Comparison of ENCODE assay signal across 22 cellular contexts in genomic region chr4:145069361-145069760, GRCh38. TPM values are rescaled to one million over a fixed set of nuclear protein-coding genes. Genes with fewer than 3 reads are reported as not detected.
DNase-seq lines count a peak whose midpoint lies in the region; ATAC-seq and TF ChIP-seq lines count a peak whose summit lies in the region.
"Had no signal": no experiment of that assay in that cellular context is flagged by ENCODE, and none has a peak within 500 bp of the region (broad histone marks: within the 10 kb centered on the region; RNA-seq: fewer than 3 reads in every experiment).

No MANE protein-coding gene starts in this region.

- POLR2A ChIA-PET in PC-3 (lab: Charles Lee; ENCODE audit: unreplicated experiment) = no interaction called here

- no peak for TF ChIP-seq POLR2A in gastroesophageal sphincter (IDR thresholded peaks at IDR 0.05)

- H3K4me1 ChIP-seq in PC-3 (ENCODE audit: insufficient read depth, low read length) = peaks cover 6% of the 10 kb centered on the region
- peaks cover 1% of the 10 kb centered on the region for H3K4me1 ChIP-seq in mesendoderm (ENCODE audit: control insufficient read depth, low read depth, low read length)
- H3K4me1 ChIP-seq in gastroesophageal sphincter = peaks cover 0 to 19% (median 0%) of the 10 kb centered on the region in 3 donors
- H3K4me1 ChIP-seq: gastrocnemius medialis had no signal

- H3F3A ChIP-seq in PC-3 (ENCODE audit: low read length, unreplicated experiment) = no peaks in the 10 kb centered on the region

- H3K56ac ChIP-seq in mesendoderm (ENCODE audit: low read length) = no peak overlapping the region

- CTCF ChIA-PET in PC-3 (lab: Charles Lee) (no interaction called here), Calu3 (lab: Charles Lee) (interaction anchor here (0.9 kb wide), 1 partner anchor 11 kb away, joined by 3 read pairs; no protein-coding TSS in a partner anchor)

- no peak overlapping the region for H4K8ac ChIP-seq in mesendoderm (ENCODE audit: low read depth, low read length)

- H3K27me3 Mint-ChIP-seq in Calu3 (ENCODE audit: unreplicated experiment) = no peaks in the 10 kb centered on the region
- H3K27me3 Mint-ChIP-seq: activated CD8-positive, alpha-beta T cell treated with anti-CD3 and anti-CD28 coated beads for 36 hours; activated naive CD8-positive, alpha-beta T cell had no signal

- H3K9me3 ChIP-seq in PC-3 (ENCODE audit: low read length) (no peaks in the 10 kb centered on the region), gastroesophageal sphincter (no peaks in the 10 kb centered on the region)
- H3K9me3 ChIP-seq: gastrocnemius medialis, ovary, suprapubic skin had no signal

- no peak overlapping the region for H3K9ac ChIP-seq in PC-3 (ENCODE audit: low read length)
- H3K9ac ChIP-seq in mesendoderm (ENCODE audit: low read length) = no peak overlapping the region

- intact Hi-C loops in PC-3 (cut with micrococcal nuclease) = loop anchor here (10.0 kb wide), 1 partner anchor 315 kb away; no protein-coding TSS in a partner anchor
- intact Hi-C loops in Calu3 (cut with micrococcal nuclease; ENCODE audit: unreplicated experiment) = loop anchor here (10.0 kb wide), 2 partner anchors 285 to 505 kb away; no protein-coding TSS in a partner anchor

- no peak overlapping the region for H2BK120ac ChIP-seq in mesendoderm (ENCODE audit: low read depth, low read length)

- H3K23ac ChIP-seq in mesendoderm (ENCODE audit: low read length) = no peak overlapping the region

- H3K27ac ChIP-seq in PC-3 (ENCODE audit: low read length) = no peak overlapping the region
- H3K27ac ChIP-seq in mesendoderm (ENCODE audit: low read depth, low read length) = no peak overlapping the region
- H3K27ac ChIP-seq in gastroesophageal sphincter = no peak overlapping the region
- H3K27ac ChIP-seq: gastrocnemius medialis, ovary, suprapubic skin had no signal

- H3K4ac ChIP-seq in mesendoderm (ENCODE audit: low read depth, low read length) = no peak overlapping the region

- no peaks in the 10 kb centered on the region for H3K9me2 ChIP-seq in PC-3 (replicated peaks; ENCODE audit: low read length)

- no peaks in the 10 kb centered on the region for H3K4me1 Mint-ChIP-seq in Calu3 (ENCODE audit: low read depth, unreplicated experiment)

- peak; percentile 49 for ATAC-seq in PC-3
- ATAC-seq in gastroesophageal sphincter = no peak
- ATAC-seq in HG02759 (IDR thresholded peaks at IDR 0.05; ENCODE audit: unreplicated experiment) = no peak
- ATAC-seq: activated CD8-positive, alpha-beta T cell treated with anti-CD3 and anti-CD28 coated beads for 36 hours; activated T-cell treated with anti-CD3 and anti-CD28 coated beads, Interleukin-2, amount 50 U/mL, for 72 hours; gastrocnemius medialis; GM12878 had no signal

- H3K18ac ChIP-seq in mesendoderm (ENCODE audit: low read length) = no peak overlapping the region

- no peak overlapping the region for H3K4me3 ChIP-seq in PC-3 (ENCODE audit: low read length)
- no peak overlapping the region for H3K4me3 ChIP-seq in epithelial cell of esophagus (ENCODE audit: low read length)
- no peak overlapping the region for H3K4me3 ChIP-seq in mesendoderm (ENCODE audit: low read length)
- no peak overlapping the region for H3K4me3 ChIP-seq in gastroesophageal sphincter
- H3K4me3 ChIP-seq: gastrocnemius medialis, GM12878, ovary, suprapubic skin had no signal

- H3K36me3 ChIP-seq in PC-3 (ENCODE audit: low read depth, low read length) (peaks cover 4% of the 10 kb centered on the region; the same call in 1 of the 2 replicates), mesendoderm (ENCODE audit: control insufficient read depth, insufficient read depth, low read length) (no peaks in the 10 kb centered on the region), gastroesophageal sphincter (no peaks in the 10 kb centered on the region)
- H3K36me3 ChIP-seq: gastrocnemius medialis, ovary, suprapubic skin had no signal

- H3K27me3 ChIP-seq in PC-3 (ENCODE audit: low read length) (no peaks in the 10 kb centered on the region), mesendoderm (ENCODE audit: insufficient read depth, low read length, poor library complexity) (no peaks in the 10 kb centered on the region), gastroesophageal sphincter (no peaks in the 10 kb centered on the region)
- H3K27me3 ChIP-seq: gastrocnemius medialis, ovary, suprapubic skin had no signal

- no peaks in the 10 kb centered on the region for H3K9me3 Mint-ChIP-seq in Calu3 (ENCODE audit: low read depth, unreplicated experiment)
- H3K9me3 Mint-ChIP-seq: activated CD8-positive, alpha-beta T cell treated with anti-CD3 and anti-CD28 coated beads for 36 hours; activated T-cell treated with anti-CD3 and anti-CD28 coated beads, Interleukin-2, amount 50 U/mL, for 72 hours had no signal

- H3K79me2 ChIP-seq in PC-3 (ENCODE audit: low read length) (no peaks in the 10 kb centered on the region), mesendoderm (ENCODE audit: control insufficient read depth, insufficient read depth, low read length) (no peaks in the 10 kb centered on the region)

- no peak for TF ChIP-seq EP300 in gastroesophageal sphincter (IDR thresholded peaks at IDR 0.05)

- no peak overlapping the region for H4K5ac ChIP-seq in mesendoderm (ENCODE audit: low read length)

- no TSS peak for BruUV-seq in PC-3 (replicated peaks; lab: Mats Ljungman, UMichigan)
- BruUV-seq in Calu3 (replicated peaks; lab: Mats Ljungman, UMichigan) = no TSS peak

- DNase-seq in ELR (ENCODE audit: low read depth) (peak; percentile 83), PC-3 (peak; percentile 71), epithelial cell of esophagus (ENCODE audit: low read depth) (peak; percentile 66), mesendoderm (peak; percentile 66), D341Med (ENCODE audit: low spot score) (no peak), Calu3 (no peak)
- DNase-seq: activated CD8-positive, alpha-beta T cell treated with anti-CD3 and anti-CD28 coated beads for 36 hours; activated T-cell treated with anti-CD3 and anti-CD28 coated beads, Interleukin-2, amount 50 U/mL, for 72 hours; central memory CD4-positive, alpha-beta T cell; COR-L47; effector CD8-positive, alpha-beta T cell; gastrocnemius medialis; KG1; NCI-H1092 treated with DMSO at 0.1 percent for 48 hours; NCI-H82; ovary; stimulated activated CD4-positive, alpha-beta T cell treated with anti-CD3 and anti-CD28 coated beads, Interleukin-4, amount 100 ng/mL, for 24 hours had no signal

- no peak overlapping the region for H2BK5ac ChIP-seq in mesendoderm (ENCODE audit: low read length)

- H3K36me3 Mint-ChIP-seq in Calu3 (ENCODE audit: insufficient read depth, unreplicated experiment) = no peaks in the 10 kb centered on the region

- no CpG with 5 or more reads among the region's 3 CpGs for WGBS in mesendoderm (ENCODE audit: extremely low coverage, insufficient coverage, low lambda C conversion rate)
- WGBS in gastroesophageal sphincter (ENCODE audit: low coverage in 1 of 2), 2 donors = 75 to 76% methylated on average over 3 of the region's 3 CpGs

- H4K20me1 ChIP-seq in PC-3 (ENCODE audit: low read length) = no peaks in the 10 kb centered on the region

- H2AFZ ChIP-seq in PC-3 (ENCODE audit: low read length) = no peak overlapping the region

- H2BK15ac ChIP-seq in mesendoderm (replicated peaks; ENCODE audit: low read depth) = no peak overlapping the region

- no peak overlapping the region for H3K4me3 Mint-ChIP-seq in Calu3 (ENCODE audit: low read depth, unreplicated experiment)
- H3K4me3 Mint-ChIP-seq: activated CD8-positive, alpha-beta T cell treated with anti-CD3 and anti-CD28 coated beads for 36 hours; activated naive CD8-positive, alpha-beta T cell; activated T-cell treated with anti-CD3 and anti-CD28 coated beads, Interleukin-2, amount 50 U/mL, for 72 hours had no signal

- no peak overlapping the region for H2AK5ac ChIP-seq in mesendoderm (ENCODE audit: low read length)

- H3K4me2 ChIP-seq in PC-3 (ENCODE audit: low read length) (0 out of 2 replicates have a peak overlapping the region, but pooled peaks have one; percentile 5), mesendoderm (ENCODE audit: low read length) (no peak overlapping the region)

- H3K79me1 ChIP-seq in mesendoderm (ENCODE audit: low read length) = no peaks in the 10 kb centered on the region

- no peak overlapping the region for H3K27ac Mint-ChIP-seq in Calu3 (ENCODE audit: unreplicated experiment)
- H3K27ac Mint-ChIP-seq: activated CD8-positive, alpha-beta T cell treated with anti-CD3 and anti-CD28 coated beads for 36 hours; activated naive CD8-positive, alpha-beta T cell; activated T-cell treated with anti-CD3 and anti-CD28 coated beads, Interleukin-2, amount 50 U/mL, for 72 hours had no signal

- TF ChIP-seq CTCF in PC-3 (conservative IDR thresholded peaks at IDR 0.05; ENCODE audit: low read depth, low read length) (no peak), epithelial cell of esophagus (IDR thresholded peaks at IDR 0.05; ENCODE audit: insufficient read depth, low read depth, low read length, missing control alignments) (no peak), gastroesophageal sphincter (IDR thresholded peaks at IDR 0.05) (no peak), Calu3 (IDR thresholded peaks at IDR 0.05; ENCODE audit: unreplicated experiment) (no peak)

RNA-seq across cellular contexts. Expression of gene ANAPC10, which starts 28.6 kb away (rescaled TPM):
- 26.0 and 33.1 TPM in 2 replicates for total RNA-seq in PC-3 (2014; rRNA removed)
- polyA plus RNA-seq in mesendoderm (2013, experiment 1 of 2) = 21.5 TPM
- 25.2 TPM for polyA plus RNA-seq in mesendoderm (2013, experiment 2 of 2)
- total RNA-seq in gastroesophageal sphincter = 10 to 100 TPM; 22.3 to 66.6 (median 31.1) TPM
- 14.1 and 20.4 TPM in 2 replicates for total RNA-seq in Calu3 (2022)

RNA-seq across cellular contexts. Expression of gene ABCE1, which starts 28.8 kb away (rescaled TPM):
- 131 and 153 TPM in 2 replicates for total RNA-seq in PC-3 (2014; rRNA removed)
- polyA plus RNA-seq in mesendoderm (2013, experiment 1 of 2) = 132 TPM
- 131 TPM for polyA plus RNA-seq in mesendoderm (2013, experiment 2 of 2)
- 10 to 100 TPM; 32.4 to 74.9 (median 43.7) TPM for total RNA-seq in gastroesophageal sphincter
- 67.4 and 69.5 TPM in 2 replicates for total RNA-seq in Calu3 (2022)

Comparison
In these comparisons a context has a peak if more than half of its experiments do, and no peak if none do; other contexts are left out.
1. DNase-seq: peak in ELR (single experiment), PC-3 (single experiment), epithelial cell of esophagus (single experiment) and mesendoderm (single experiment); none in D341Med (single experiment) and Calu3 (single experiment).